27 cellular contexts compared by ENCODE assay signal in genomic region chr1:150906329-150906728, GRCh38. TPM values are rescaled to one million over a fixed set of nuclear protein-coding genes. Genes with fewer than 3 reads are reported as not detected.
"Had no signal": no experiment of that assay in that cellular context is flagged by ENCODE, and none has a peak within 500 bp of the region (broad histone marks: within the 10 kb centered on the region; RNA-seq: fewer than 3 reads in every experiment).

No MANE protein-coding gene starts in this region.

- H3K27ac Mint-ChIP-seq: activated CD8-positive, alpha-beta T cell treated with anti-CD3 and anti-CD28 coated beads, Interleukin-2, amount 10 ng/mL, durations not matched to agents 7 days and 5 days; activated T-helper 1 cell treated with anti-CD3 and anti-CD28 coated beads, Interleukin-12 subunit alpha, Interleukin-12 subunit beta, Interleukin-2, Interleukin-4 antibody, amounts not matched to agents 30 ng/mL and 10 ng/mL and 1 ng/mL, durations not matched to agents 14 hours and 24 hours and 36 hours; natural killer cell; progenitor cell of endocrine pancreas had no signal

- H3K27ac ChIP-seq: ascending aorta, esophagus squamous epithelium, gastrocnemius medialis, thyroid gland, WERI-Rb-1 had no signal

- H3K27me3 Mint-ChIP-seq: progenitor cell of endocrine pancreas had no signal

- H3K36me3 ChIP-seq: ascending aorta, esophagus squamous epithelium, gastrocnemius medialis, thyroid gland, WERI-Rb-1 had no signal

- ATAC-seq: activated CD8-positive, alpha-beta T cell treated with anti-CD3 and anti-CD28 coated beads, Interleukin-2, amount 10 ng/mL, durations not matched to agents 7 days and 5 days; gastrocnemius medialis; natural killer cell had no signal

- H3K36me3 Mint-ChIP-seq: natural killer cell had no signal

- H3K9me3 Mint-ChIP-seq: natural killer cell had no signal

- H3K4me3 ChIP-seq: ascending aorta, esophagus squamous epithelium, gastrocnemius medialis, thyroid gland had no signal

- H3K4me3 Mint-ChIP-seq: activated CD8-positive, alpha-beta T cell treated with anti-CD3 and anti-CD28 coated beads, Interleukin-2, amount 10 ng/mL, durations not matched to agents 7 days and 5 days; activated T-helper 1 cell treated with anti-CD3 and anti-CD28 coated beads, Interleukin-12 subunit alpha, Interleukin-12 subunit beta, Interleukin-2, Interleukin-4 antibody, amounts not matched to agents 30 ng/mL and 10 ng/mL and 1 ng/mL, durations not matched to agents 14 hours and 24 hours and 36 hours; natural killer cell had no signal

- H3K4me1 ChIP-seq: ascending aorta, gastrocnemius medialis, thyroid gland had no signal

- H3K4me1 Mint-ChIP-seq: natural killer cell had no signal

- H3K9me3 ChIP-seq: ascending aorta, esophagus squamous epithelium, gastrocnemius medialis, thyroid gland had no signal

- DNase-seq: activated CD4-positive, alpha-beta T cell treated with anti-CD3 and anti-CD28 coated beads, Interleukin-2, amount 50 U/mL, for 1 hour; activated CD4-positive, CD25-positive, alpha-beta regulatory T cell treated with anti-CD3 and anti-CD28 coated beads, Interleukin-2, amount 50 U/mL, for 72 hours; activated CD8-positive, alpha-beta T cell treated with anti-CD3 and anti-CD28 coated beads, Interleukin-2, amount 10 ng/mL, durations not matched to agents 7 days and 5 days; activated gamma-delta T cell; activated naive CD4-positive, alpha-beta T cell treated with anti-CD3 and anti-CD28 coated beads, Interleukin-2, amount 50 U/mL, for 16 hours; central memory CD4-positive, alpha-beta T cell; effector memory CD4-positive, alpha-beta T cell; esophagus squamous epithelium; gastrocnemius medialis; head of caudate nucleus; hypothalamus; midbrain; natural killer cell; stimulated activated CD4-positive, alpha-beta T cell treated with anti-CD3 and anti-CD28 coated beads, Interleukin-4, amount 100 ng/mL, for 1 hour; stimulated activated naive CD8-positive, alpha-beta T cell treated with anti-CD3 and anti-CD28 coated beads, Interleukin-15, Interleukin-2, amounts not matched to agents 100 U/mL and 50 U/mL, for 24 hours; thyroid gland; WERI-Rb-1 had no signal

- H3K27me3 ChIP-seq: ascending aorta, esophagus squamous epithelium, gastrocnemius medialis, thyroid gland had no signal

RNA-seq across cellular contexts. Expression of gene CTXND2, which starts 19.4 kb away (rescaled TPM):
- total RNA-seq: activated CD8-positive, alpha-beta T cell treated with anti-CD3 and anti-CD28 coated beads, Interleukin-2, amount 10 ng/mL, durations not matched to agents 7 days and 5 days; activated T-helper 1 cell treated with anti-CD3 and anti-CD28 coated beads, Interleukin-12 subunit alpha, Interleukin-12 subunit beta, Interleukin-2, Interleukin-4 antibody, amounts not matched to agents 30 ng/mL and 10 ng/mL and 1 ng/mL, durations not matched to agents 14 hours and 24 hours and 36 hours; ascending aorta; dermis microvascular lymphatic vessel endothelial cell; esophagus squamous epithelium; gastrocnemius medialis; liver; natural killer cell; osteoblast; progenitor cell of endocrine pancreas; subcutaneous adipose tissue; T-helper 2 cell treated with Interferon-gamma antibody and Interleukin-4, amounts not matched to agents 100 ng/mL and 5 ng/mL, for 36 hours; thyroid gland; urinary bladder had no signal
- polyA plus RNA-seq: adipose tissue, liver, urinary bladder had no signal
